In genomic region chr1:9653195-9653782, GRCh38 we compare ENCODE assay signal across 8 cellular contexts. TPM values are rescaled to one million over a fixed set of nuclear protein-coding genes. Genes with fewer than 3 reads are reported as not detected.
DNase-seq lines count a peak whose midpoint lies in the region; ATAC-seq and TF ChIP-seq lines count a peak whose summit lies in the region.

No MANE protein-coding gene starts in this region.

- CTCF ChIA-PET in CD8-positive, alpha-beta memory T cell (lab: Charles Lee), result interaction anchor here (0.6 to 7.8 kb wide), 13 partner anchors 8 to 133 kb away, joined by 3 to 136 read pairs (median 7); no protein-coding TSS in a partner anchor

- no peaks in the 10 kb centered on the region for H3K9me3 ChIP-seq in CD8-positive, alpha-beta memory T cell (ENCODE audit: low read length)

- peak in 3 of 5 donors; percentile 50 to 54 (median 54) for DNase-seq in CD8-positive, alpha-beta memory T cell
- DNase-seq in KBM-7 (peak; percentile 40), nephron progenitor cell (no peak), LoVo (ENCODE audit: low spot score) (no peak), NCI-H526 (lab: John Stamatoyannopoulos, UW) (no peak)
- DNase-seq in activated naive CD4-positive, alpha-beta T cell treated with anti-CD3 and anti-CD28 coated beads, Interleukin-2, amount 50 U/mL, for 72 hours (ENCODE audit: low spot score in 2 of 2), result no peak

- H3K4me1 ChIP-seq in CD8-positive, alpha-beta memory T cell (ENCODE audit: insufficient read depth, low read length), result peaks cover 71% of the 10 kb centered on the region

- no peaks in the 10 kb centered on the region for H3K36me3 ChIP-seq in CD8-positive, alpha-beta memory T cell (ENCODE audit: insufficient read depth, low read length)

- peaks cover 61 to 74% (median 70%) of the 10 kb centered on the region in 3 donors for H3K4me1 Mint-ChIP-seq in CD8-positive, alpha-beta memory T cell
- peaks cover 25% of the 10 kb centered on the region for H3K4me1 Mint-ChIP-seq in nephron progenitor cell

- peak overlapping the region; percentile 93 to 99 (median 96) for H3K27ac Mint-ChIP-seq in CD8-positive, alpha-beta memory T cell
- peak overlapping the region; percentile 97 to 99 for H3K27ac Mint-ChIP-seq in activated naive CD4-positive, alpha-beta T cell treated with anti-CD3 and anti-CD28 coated beads, Interleukin-2, amount 50 U/mL, for 72 hours
- H3K27ac Mint-ChIP-seq in nephron progenitor cell, result no peak overlapping the region

- no peak for TF ChIP-seq CTCF in nephron progenitor cell (IDR thresholded peaks at IDR 0.05)

- H3K36me3 Mint-ChIP-seq in CD8-positive, alpha-beta memory T cell, result peaks cover 0 to 21% (median 0%) of the 10 kb centered on the region in 3 donors
- H3K36me3 Mint-ChIP-seq in activated naive CD4-positive, alpha-beta T cell treated with anti-CD3 and anti-CD28 coated beads, Interleukin-2, amount 50 U/mL, for 72 hours, result peaks cover 27 to 35% of the 10 kb centered on the region in 2 donors
- no peaks in the 10 kb centered on the region for H3K36me3 Mint-ChIP-seq in nephron progenitor cell (ENCODE audit: low read depth)

- H3K4me3 ChIP-seq in CD8-positive, alpha-beta memory T cell (ENCODE audit: low read length), result peak overlapping the region; percentile 91

- H3K27ac ChIP-seq in CD8-positive, alpha-beta memory T cell (ENCODE audit: low read depth, low read length), result peak overlapping the region; percentile 69

- H3K27me3 ChIP-seq in CD8-positive, alpha-beta memory T cell (ENCODE audit: insufficient read depth, low read length, poor library complexity, severe bottlenecking), result no peaks in the 10 kb centered on the region

- POLR2A ChIA-PET in CD8-positive, alpha-beta memory T cell (lab: Charles Lee), result interaction anchor here (0.6 to 7.2 kb wide), 13 partner anchors 12 to 426 kb away, joined by 3 to 161 read pairs (median 10); no protein-coding TSS in a partner anchor

- H3K27me3 Mint-ChIP-seq in CD8-positive, alpha-beta memory T cell, result peaks cover 0 to 3% of the 10 kb centered on the region in 2 donors
- peaks cover 79% of the 10 kb centered on the region for H3K27me3 Mint-ChIP-seq in nephron progenitor cell (ENCODE audit: low read depth, poor library complexity)

- peak overlapping the region; percentile 94 to 100 (median 100) for H3K4me3 Mint-ChIP-seq in CD8-positive, alpha-beta memory T cell
- H3K4me3 Mint-ChIP-seq in nephron progenitor cell, result peak overlapping the region; percentile 73

- peak; percentile 24 to 30 for ATAC-seq in activated naive CD4-positive, alpha-beta T cell treated with anti-CD3 and anti-CD28 coated beads, Interleukin-2, amount 50 U/mL, for 72 hours
- no peak for ATAC-seq in HG02970 (IDR thresholded peaks at IDR 0.05; ENCODE audit: low FRiP score, unreplicated experiment)
- ATAC-seq in GM21526 (IDR thresholded peaks at IDR 0.05; ENCODE audit: low FRiP score, unreplicated experiment), result no peak

- H3K9me3 Mint-ChIP-seq in CD8-positive, alpha-beta memory T cell, result no peaks in the 10 kb centered on the region
- H3K9me3 Mint-ChIP-seq in activated naive CD4-positive, alpha-beta T cell treated with anti-CD3 and anti-CD28 coated beads, Interleukin-2, amount 50 U/mL, for 72 hours, result no peaks in the 10 kb centered on the region
- no peaks in the 10 kb centered on the region for H3K9me3 Mint-ChIP-seq in nephron progenitor cell

- in situ Hi-C loops in KBM-7 (cut with MboI; ENCODE audit: low pct_unique_long_range_greater_than_20kb, low sequenced_read_pairs), result no loop called here

RNA-seq across cellular contexts. Expression of gene PIK3CD, which starts 1.8 kb away (rescaled TPM):
- 100 to 1,000 TPM; 157 to 165 TPM for total RNA-seq in CD8-positive, alpha-beta memory T cell
- polyA plus RNA-seq in CD8-positive, alpha-beta memory T cell, result 109 TPM
- total RNA-seq in activated naive CD4-positive, alpha-beta T cell treated with anti-CD3 and anti-CD28 coated beads, Interleukin-2, amount 50 U/mL, for 72 hours, result 100 to 1,000 TPM; 118 to 138 TPM

Comparison
In these comparisons a context has a peak if more than half of its experiments do, and no peak if none do; other contexts are left out.
1. DNase-seq: peak in CD8-positive, alpha-beta memory T cell (3 of 5) and KBM-7 (single experiment); none in activated naive CD4-positive, alpha-beta T cell treated with anti-CD3 and anti-CD28 coated beads, Interleukin-2, amount 50 U/mL, for 72 hours (0 of 2), nephron progenitor cell (single experiment), LoVo (single experiment) and NCI-H526 (0 of 2).
2. ATAC-seq: peak in activated naive CD4-positive, alpha-beta T cell treated with anti-CD3 and anti-CD28 coated beads, Interleukin-2, amount 50 U/mL, for 72 hours (2 of 2); none in HG02970 (single experiment) and GM21526 (single experiment).